28 cellular contexts compared by ENCODE assay signal in the genomic region with DNA sequence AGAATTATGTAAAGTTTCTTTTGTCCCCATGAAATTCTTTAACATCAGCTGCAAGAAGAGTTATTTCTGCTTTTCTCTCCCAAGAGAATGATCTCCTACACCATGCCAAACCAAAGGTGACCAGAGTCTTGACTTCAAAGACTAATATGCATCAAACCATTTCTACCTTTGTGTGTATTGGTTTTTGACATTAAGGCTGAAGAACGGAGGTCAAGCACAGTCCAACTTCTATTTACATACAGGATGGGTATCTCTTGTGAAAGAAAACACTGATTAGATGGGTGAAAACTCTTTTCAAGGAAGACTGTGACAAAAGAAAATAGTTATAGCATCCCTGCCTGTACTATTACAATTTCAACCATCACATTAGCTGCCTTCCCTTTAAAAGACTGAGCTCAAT.
"Had no signal": no experiment of that assay in that cellular context is flagged by ENCODE, and none has a peak within 500 bp of the region (broad histone marks: within the 10 kb centered on the region; RNA-seq: fewer than 3 reads in every experiment).

No MANE protein-coding gene starts in this region.

- H3K4me3 Mint-ChIP-seq: immature natural killer cell; naive thymus-derived CD4-positive, alpha-beta T cell; natural killer cell treated with Interleukin-12 subunit alpha and Interleukin-12 subunit beta and Interleukin-15 and Interleukin-18, amount 100 ng/mL, for 72 hours; neural progenitor cell; stimulated activated effector memory CD8-positive, alpha-beta T cell treated with anti-CD3 and anti-CD28 coated beads, Interleukin-12 subunit alpha, Interleukin-12 subunit beta, amount 100 ng/mL, for 72 hours; stimulated activated naive CD8-positive, alpha-beta T cell treated with anti-CD3 and anti-CD28 coated beads, Interleukin-15, Interleukin-2, amounts not matched to agents 100 ng/mL and 50 ng/mL, for 24 hours had no signal

- H3K9me3 Mint-ChIP-seq: naive thymus-derived CD4-positive, alpha-beta T cell; natural killer cell treated with Interleukin-12 subunit alpha and Interleukin-12 subunit beta and Interleukin-15 and Interleukin-18, amount 100 ng/mL, for 72 hours; neural progenitor cell; stimulated activated effector memory CD8-positive, alpha-beta T cell treated with anti-CD3 and anti-CD28 coated beads, Interleukin-12 subunit alpha, Interleukin-12 subunit beta, amount 100 ng/mL, for 72 hours; stimulated activated naive CD8-positive, alpha-beta T cell treated with anti-CD3 and anti-CD28 coated beads, Interleukin-15, Interleukin-2, amounts not matched to agents 100 ng/mL and 50 ng/mL, for 24 hours had no signal

- FAIRE-seq: islet of Langerhans, kidney, small intestine had no signal

- DNase-seq: hypothalamus; immature natural killer cell; kidney; left colon; left ventricle myocardium inferior; midbrain; mucosa of descending colon; naive thymus-derived CD4-positive, alpha-beta T cell; occipital lobe; small intestine; spleen; stimulated activated CD4-positive, alpha-beta T cell treated with anti-CD3 and anti-CD28 coated beads, Interleukin-4, amount 100 ng/mL, for 24 hours; stimulated activated naive CD4-positive, alpha-beta T cell; tibial artery; trophoblast cell; uterus had no signal

- H3K27me3 ChIP-seq: neural progenitor cell, neutrophil, right atrium auricular region, spleen, suprapubic skin, tibial artery, uterus had no signal

- H3K27ac ChIP-seq: left ventricle myocardium inferior, neural progenitor cell, neutrophil, parathyroid adenoma, right atrium auricular region, spleen, suprapubic skin, thoracic aorta, tibial artery, uterus had no signal

- H3K4me3 ChIP-seq: left ventricle myocardium inferior, lung, mucosa of descending colon, neural progenitor cell, right atrium auricular region, spleen, suprapubic skin, thoracic aorta, tibial artery, uterus had no signal

- H3K27ac Mint-ChIP-seq: immature natural killer cell; naive thymus-derived CD4-positive, alpha-beta T cell; natural killer cell treated with Interleukin-12 subunit alpha and Interleukin-12 subunit beta and Interleukin-15 and Interleukin-18, amount 100 ng/mL, for 72 hours; neural progenitor cell; stimulated activated effector memory CD8-positive, alpha-beta T cell treated with anti-CD3 and anti-CD28 coated beads, Interleukin-12 subunit alpha, Interleukin-12 subunit beta, amount 100 ng/mL, for 72 hours; stimulated activated naive CD8-positive, alpha-beta T cell treated with anti-CD3 and anti-CD28 coated beads, Interleukin-15, Interleukin-2, amounts not matched to agents 100 ng/mL and 50 ng/mL, for 24 hours had no signal

- H3K36me3 Mint-ChIP-seq: immature natural killer cell; naive thymus-derived CD4-positive, alpha-beta T cell; natural killer cell treated with Interleukin-12 subunit alpha and Interleukin-12 subunit beta and Interleukin-15 and Interleukin-18, amount 100 ng/mL, for 72 hours; neural progenitor cell; stimulated activated effector memory CD8-positive, alpha-beta T cell treated with anti-CD3 and anti-CD28 coated beads, Interleukin-12 subunit alpha, Interleukin-12 subunit beta, amount 100 ng/mL, for 72 hours had no signal

- H3K4me1 ChIP-seq: parathyroid adenoma, spleen, suprapubic skin, tibial artery, uterus had no signal

- H3K36me3 ChIP-seq: left ventricle myocardium inferior, neural progenitor cell, neutrophil, right atrium auricular region, spleen, suprapubic skin, thoracic aorta, tibial artery, uterus had no signal

- H3K9me3 ChIP-seq: left ventricle myocardium inferior, mucosa of descending colon, neutrophil, right atrium auricular region, spleen, suprapubic skin, thoracic aorta, tibial artery, uterus had no signal

- H3K4me1 Mint-ChIP-seq: immature natural killer cell; naive thymus-derived CD4-positive, alpha-beta T cell; stimulated activated effector memory CD8-positive, alpha-beta T cell treated with anti-CD3 and anti-CD28 coated beads, Interleukin-12 subunit alpha, Interleukin-12 subunit beta, amount 100 ng/mL, for 72 hours had no signal

- ATAC-seq: left colon; mucosa of descending colon; naive thymus-derived CD4-positive, alpha-beta T cell; natural killer cell treated with Interleukin-12 subunit alpha and Interleukin-12 subunit beta and Interleukin-15 and Interleukin-18, amount 100 ng/mL, for 72 hours; sciatic nerve; stimulated activated effector memory CD8-positive, alpha-beta T cell treated with anti-CD3 and anti-CD28 coated beads, Interleukin-12 subunit alpha, Interleukin-12 subunit beta, amount 100 ng/mL, for 72 hours had no signal

- H3K9ac ChIP-seq: neural progenitor cell, parathyroid adenoma had no signal

- H3K27me3 Mint-ChIP-seq: stimulated activated naive CD8-positive, alpha-beta T cell treated with anti-CD3 and anti-CD28 coated beads, Interleukin-15, Interleukin-2, amounts not matched to agents 100 ng/mL and 50 ng/mL, for 24 hours had no signal
